In the genomic region with DNA sequence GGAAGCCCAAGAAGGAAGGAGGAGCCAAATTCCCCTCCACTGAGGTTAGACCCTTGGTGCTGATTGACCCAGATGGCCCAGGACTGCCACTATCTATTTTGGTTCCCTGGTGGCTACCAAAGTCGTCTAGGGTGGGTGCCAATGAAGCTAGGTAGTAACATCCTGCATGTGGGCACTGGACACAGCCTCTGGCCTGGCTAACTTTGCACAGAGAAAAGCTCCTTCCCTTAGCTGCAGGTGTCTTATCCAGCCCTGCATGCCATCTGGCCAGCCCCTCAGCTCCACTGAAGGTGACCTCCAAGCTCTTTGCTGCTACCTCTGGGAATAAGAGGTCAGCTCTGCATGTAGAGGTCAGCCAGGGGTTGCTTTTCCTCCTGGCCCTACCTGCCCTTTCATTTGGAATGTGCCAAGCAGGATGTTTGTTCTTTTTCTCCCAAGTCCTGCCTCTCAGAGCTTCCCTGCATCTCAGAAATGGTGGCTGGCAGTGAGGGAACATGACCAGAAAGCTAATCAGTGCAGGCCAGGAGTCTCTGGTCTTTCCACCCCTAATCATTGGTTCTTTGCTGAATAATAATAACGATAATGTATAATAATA, we compare ENCODE assay signal across 24 cellular contexts.
"Had no signal": no experiment of that assay in that cellular context is flagged by ENCODE, and none has a peak within 500 bp of the region (broad histone marks: within the 10 kb centered on the region; RNA-seq: fewer than 3 reads in every experiment).

No MANE protein-coding gene starts in this region.

- H3K27me3 ChIP-seq: body of pancreas, foreskin keratinocyte, left lung, pancreas had no signal

- H3K4me3 Mint-ChIP-seq: activated naive CD4-positive, alpha-beta T cell treated with anti-CD3 and anti-CD28 coated beads, Interleukin-2, amount 10 ng/mL, durations not matched to agents 7 days and 5 days; activated naive CD8-positive, alpha-beta T cell treated with anti-CD3 and anti-CD28 coated beads, Interleukin-2, amount 50 U/mL, for 24 hours; activated T-cell treated with anti-CD3 and anti-CD28 coated beads, Interleukin-2, amount 50 U/mL, for 4 hours; dendritic cell treated with granulocyte-macrophage colony-stimulating factor and Interleukin-4, amounts not matched to agents 40 ng/mL and 50 ng/mL, for 4 days; immature natural killer cell; mesothelial cell of epicardium; natural killer cell; stimulated activated memory B cell treated with anti-CD40 and anti-IgM and Interleukin-4, amounts not matched to agents 10 μg/mL and 1 μg/mL and 100 μg/mL, for 72 hours; T-helper 17 cell; type B pancreatic cell had no signal

- H3K27ac ChIP-seq: body of pancreas, foreskin keratinocyte, left lung, pancreas, thoracic aorta had no signal

- H3K4me3 ChIP-seq: body of pancreas, left lung, pancreas, thoracic aorta had no signal

- H3K27ac Mint-ChIP-seq: activated naive CD4-positive, alpha-beta T cell treated with anti-CD3 and anti-CD28 coated beads, Interleukin-2, amount 10 ng/mL, durations not matched to agents 7 days and 5 days; activated naive CD8-positive, alpha-beta T cell treated with anti-CD3 and anti-CD28 coated beads, Interleukin-2, amount 50 U/mL, for 24 hours; dendritic cell treated with granulocyte-macrophage colony-stimulating factor and Interleukin-4, amounts not matched to agents 40 ng/mL and 50 ng/mL, for 4 days; immature natural killer cell; mesothelial cell of epicardium; natural killer cell; stimulated activated memory B cell treated with anti-CD40 and anti-IgM and Interleukin-4, amounts not matched to agents 10 μg/mL and 1 μg/mL and 100 μg/mL, for 72 hours; T-helper 17 cell; type B pancreatic cell had no signal

- ATAC-seq: activated naive CD8-positive, alpha-beta T cell treated with anti-CD3 and anti-CD28 coated beads, Interleukin-2, amount 50 U/mL, for 24 hours; activated T-cell treated with anti-CD3 and anti-CD28 coated beads, Interleukin-2, amount 50 U/mL, for 4 hours; body of pancreas; foreskin keratinocyte; left lung; natural killer cell; pancreas; right cardiac atrium; stimulated activated memory B cell treated with anti-CD40 and anti-IgM and Interleukin-4, amounts not matched to agents 10 μg/mL and 1 μg/mL and 100 μg/mL, for 72 hours; T-helper 17 cell had no signal

- H3K4me1 Mint-ChIP-seq: activated naive CD8-positive, alpha-beta T cell treated with anti-CD3 and anti-CD28 coated beads, Interleukin-2, amount 50 U/mL, for 24 hours had no signal

- H3K27me3 Mint-ChIP-seq: activated naive CD4-positive, alpha-beta T cell treated with anti-CD3 and anti-CD28 coated beads, Interleukin-2, amount 10 ng/mL, durations not matched to agents 7 days and 5 days; activated naive CD8-positive, alpha-beta T cell treated with anti-CD3 and anti-CD28 coated beads, Interleukin-2, amount 50 U/mL, for 24 hours; dendritic cell treated with granulocyte-macrophage colony-stimulating factor and Interleukin-4, amounts not matched to agents 40 ng/mL and 50 ng/mL, for 4 days; stimulated activated memory B cell treated with anti-CD40 and anti-IgM and Interleukin-4, amounts not matched to agents 10 μg/mL and 1 μg/mL and 100 μg/mL, for 72 hours; T-helper 17 cell; type B pancreatic cell had no signal

- H3K4me1 ChIP-seq: foreskin keratinocyte had no signal

- H3K9me3 Mint-ChIP-seq: activated naive CD4-positive, alpha-beta T cell treated with anti-CD3 and anti-CD28 coated beads, Interleukin-2, amount 10 ng/mL, durations not matched to agents 7 days and 5 days; activated naive CD8-positive, alpha-beta T cell treated with anti-CD3 and anti-CD28 coated beads, Interleukin-2, amount 50 U/mL, for 24 hours; activated T-cell treated with anti-CD3 and anti-CD28 coated beads, Interleukin-2, amount 50 U/mL, for 4 hours; dendritic cell treated with granulocyte-macrophage colony-stimulating factor and Interleukin-4, amounts not matched to agents 40 ng/mL and 50 ng/mL, for 4 days; immature natural killer cell; mesothelial cell of epicardium; natural killer cell; stimulated activated memory B cell treated with anti-CD40 and anti-IgM and Interleukin-4, amounts not matched to agents 10 μg/mL and 1 μg/mL and 100 μg/mL, for 72 hours; type B pancreatic cell had no signal

- H3K36me3 Mint-ChIP-seq: activated naive CD4-positive, alpha-beta T cell treated with anti-CD3 and anti-CD28 coated beads, Interleukin-2, amount 10 ng/mL, durations not matched to agents 7 days and 5 days; immature natural killer cell; natural killer cell had no signal

- H3K9me3 ChIP-seq: body of pancreas, left lung, pancreas, thoracic aorta had no signal

- DNase-seq: activated CD4-positive, alpha-beta T cell treated with anti-CD3 and anti-CD28 coated beads for 4 hours; activated CD4-positive, alpha-beta T cell treated with anti-CD3 and anti-CD28 coated beads, Interleukin-2, amount 50 U/mL, for 48 hours; activated CD4-positive, CD25-positive, alpha-beta regulatory T cell; activated CD8-positive, alpha-beta memory T cell treated with anti-CD3 and anti-CD28 coated beads, Interleukin-2, amount 50 U/mL, for 48 hours; activated naive CD4-positive, alpha-beta T cell treated with anti-CD3 and anti-CD28 coated beads, Interleukin-2, amount 10 ng/mL, durations not matched to agents 7 days and 5 days; activated naive CD8-positive, alpha-beta T cell treated with anti-CD3 and anti-CD28 coated beads, Interleukin-2, amount 50 U/mL, for 24 hours; activated T-cell treated with anti-CD3 and anti-CD28 coated beads, Interleukin-2, amount 50 U/mL, for 4 hours; body of pancreas; effector CD8-positive, alpha-beta T cell; foreskin keratinocyte; immature natural killer cell; left lung; natural killer cell; pancreas; right cardiac atrium; small intestine; stimulated activated CD4-positive, alpha-beta T cell treated with anti-CD3 and anti-CD28 coated beads, Interleukin-15, amount 100 ng/mL, for 24 hours; SW 1271; T-helper 17 cell had no signal
